In the genomic region with DNA sequence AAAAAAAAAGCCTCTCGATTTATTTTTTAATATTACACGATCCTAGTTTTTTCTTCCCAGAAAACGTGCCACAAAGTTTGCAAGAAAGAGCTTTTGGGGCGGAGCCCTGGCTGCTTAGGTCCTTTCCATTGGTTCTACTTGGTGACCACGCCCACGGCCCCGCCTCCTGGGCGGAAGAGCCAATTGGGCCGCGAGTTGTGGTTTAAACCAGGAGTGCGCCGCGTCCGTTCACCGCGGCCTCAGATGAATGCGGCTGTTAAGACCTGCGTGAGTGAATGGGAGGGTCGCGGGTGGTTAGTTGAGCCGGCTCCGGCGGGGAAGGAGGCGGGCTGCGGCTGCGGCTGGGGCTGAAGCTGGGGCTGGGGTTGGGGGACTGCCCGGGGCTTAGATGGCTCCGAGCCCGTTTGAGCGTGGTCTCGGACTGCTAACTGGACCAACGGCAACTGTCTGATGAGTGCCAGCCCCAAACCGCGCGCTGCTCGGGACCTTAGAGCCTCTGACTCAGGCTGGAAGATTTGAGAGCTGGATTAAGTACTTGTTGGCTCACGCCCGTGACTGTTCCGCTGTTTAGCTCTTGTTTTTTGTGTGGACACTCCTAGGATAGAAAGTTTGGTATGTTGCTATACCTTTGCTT, we compare ENCODE assay signal across 8 cellular contexts. TPM values are rescaled to one million over a fixed set of nuclear protein-coding genes. Genes with fewer than 3 reads are reported as not detected.
DNase-seq lines count a peak whose midpoint lies in the region; ATAC-seq, FAIRE-seq and TF ChIP-seq lines count a peak whose summit lies in the region.

A gene (plus strand): TSS at position 231 of the 634 bp plus-strand sequence. CDS start 458 bp downstream, outside the sequence.

- BruUV-seq in endothelial cell of umbilical vein (replicated peaks; lab: Mats Ljungman, UMichigan), result TSS peak; percentile 28

- dilution Hi-C loops in endothelial cell of umbilical vein (cut with MboI; ENCODE audit: extremely low pct_ligation_motif_present, low sequenced_read_pairs), result no loop called here

- no peaks in the 10 kb centered on the region for H3K9me1 ChIP-seq in endothelial cell of umbilical vein (replicated peaks; ENCODE audit: control insufficient read depth, extremely low read depth, insufficient read depth, low read length)

- peak; percentile 74 for TF ChIP-seq POLR2A in endothelial cell of umbilical vein (IDR thresholded peaks at IDR 0.05; ENCODE audit: low read depth, low read length)

- no peaks in the 10 kb centered on the region for H4K20me1 ChIP-seq in OCI-LY1 (ENCODE audit: insufficient read depth, low read length)
- no peaks in the 10 kb centered on the region for H4K20me1 ChIP-seq in endothelial cell of umbilical vein (replicated peaks; ENCODE audit: control insufficient read depth, extremely low read depth, insufficient read depth, low read length)

- no peaks in the 10 kb centered on the region for H3F3A ChIP-seq in OCI-LY1 (ENCODE audit: insufficient read depth, low read length)

- H3K4me1 ChIP-seq in HUES6 (ENCODE audit: control insufficient read depth, insufficient read depth, low read length), result peaks cover 22% of the 10 kb centered on the region
- peaks cover 75% of the 10 kb centered on the region for H3K4me1 ChIP-seq in OCI-LY1 (ENCODE audit: insufficient read depth, low read length, severe bottlenecking)
- peaks cover 58% of the 10 kb centered on the region for H3K4me1 ChIP-seq in endothelial cell of umbilical vein (ENCODE audit: control insufficient read depth, extremely low read depth, insufficient read depth, low read length)
- peaks cover 39% of the 10 kb centered on the region for H3K4me1 ChIP-seq in mononuclear cell (ENCODE audit: insufficient read depth, low read length)

- H3K4me3 ChIP-seq in HUES6 (ENCODE audit: low read depth, low read length) (peak within 1 kb of the TSS; percentile 97), OCI-LY1 (ENCODE audit: low read depth, low read length, poor library complexity, severe bottlenecking) (peak within 1 kb of the TSS; percentile 98), endothelial cell of umbilical vein (replicated peaks in 1 of 3; ENCODE audit: insufficient read depth in 1 of 3, low read depth in 1 of 3, low read length in 3 of 3) (peak within 1 kb of the TSS; percentile 70 to 95 (median 94)), mononuclear cell (ENCODE audit: low read length) (peak within 1 kb of the TSS; percentile 53)

- no peaks in the 10 kb centered on the region for H3K9me3 ChIP-seq in HUES6 (ENCODE audit: control insufficient read depth, insufficient read depth, low read depth, low read length)
- no peaks in the 10 kb centered on the region for H3K9me3 ChIP-seq in OCI-LY1 (ENCODE audit: low read length)
- no peaks in the 10 kb centered on the region for H3K9me3 ChIP-seq in endothelial cell of umbilical vein (replicated peaks; ENCODE audit: control insufficient read depth, insufficient read depth, low read length)
- H3K9me3 ChIP-seq in mononuclear cell (ENCODE audit: low read depth, low read length), result no peaks in the 10 kb centered on the region

- peaks cover 56% of the 10 kb centered on the region for H3K79me2 ChIP-seq in OCI-LY1 (ENCODE audit: insufficient read depth, low read length)
- peaks cover 58% of the 10 kb centered on the region for H3K79me2 ChIP-seq in endothelial cell of umbilical vein (ENCODE audit: control insufficient read depth, insufficient read depth, low read length)

- H3K9me2 ChIP-seq in OCI-LY1 (ENCODE audit: low read depth, low read length), result no peaks in the 10 kb centered on the region

- POLR2A ChIA-PET in endothelial cell of umbilical vein (lab: Charles Lee), result interaction anchor here (1.0 kb wide), 1 partner anchor 21 kb away, joined by 6 read pairs; no protein-coding TSS in a partner anchor

- H3K36me3 ChIP-seq in HUES6 (ENCODE audit: control insufficient read depth, insufficient read depth, low read length) (peaks cover 41% of the 10 kb centered on the region), OCI-LY1 (ENCODE audit: insufficient read depth, low read length) (peaks cover 49% of the 10 kb centered on the region; the same call in 1 of the 2 replicates), endothelial cell of umbilical vein (ENCODE audit: control insufficient read depth in 2 of 2, extremely low read depth in 1 of 2, insufficient read depth in 2 of 2, low read length in 2 of 2) (peaks cover 0 to 5% of the 10 kb centered on the region in 2 experiments)

- H3K4me2 ChIP-seq in OCI-LY1 (ENCODE audit: low read length) (peak within 1 kb of the TSS; percentile 92), endothelial cell of umbilical vein (ENCODE audit: insufficient read depth, low read length) (peak within 1 kb of the TSS; percentile 89)

- intact Hi-C loops in endothelial cell of umbilical vein (cut with micrococcal nuclease), result loop anchor here (2.0 kb wide), 1 partner anchor 29 kb away; no protein-coding TSS in a partner anchor

- H3K27me3 ChIP-seq in HUES6 (ENCODE audit: control insufficient read depth, insufficient read depth, low read length) (no peaks in the 10 kb centered on the region), OCI-LY1 (ENCODE audit: insufficient read depth, low read length) (no peaks in the 10 kb centered on the region), endothelial cell of umbilical vein (ENCODE audit: control insufficient read depth in 2 of 2, insufficient read depth in 2 of 2, low read length in 2 of 2) (no peaks in the 10 kb centered on the region), mononuclear cell (ENCODE audit: insufficient read depth, low read length) (no peaks in the 10 kb centered on the region)

- H2AFZ ChIP-seq in OCI-LY1 (ENCODE audit: low read length), result no peak within 1 kb of the TSS
- H2AFZ ChIP-seq in endothelial cell of umbilical vein (ENCODE audit: low read depth, low read length), result peak within 1 kb of the TSS; percentile 86

- peak; percentile 91 for DNase-seq in D341Med (ENCODE audit: low spot score)
- DNase-seq in activated CD8-positive, alpha-beta memory T cell treated with anti-CD3 and anti-CD28 coated beads, Interleukin-2, amount 50 U/mL, for 24 hours (ENCODE audit: extremely low read depth), result peak; percentile 71
- DNase-seq in endothelial cell of umbilical vein (ENCODE audit: low read depth, low spot score), result peak; percentile 99
- DNase-seq in stimulated activated CD8-positive, alpha-beta memory T cell treated with anti-CD3 and anti-CD28 coated beads, Interleukin-2, amount 100 ng/mL, for 48 hours (ENCODE audit: low read depth in 2 of 2), result peak; percentile 89 to 90

- peak; percentile 93 for FAIRE-seq in endothelial cell of umbilical vein (lab: Jason Lieb, UNC)

- ATAC-seq in GM21447 (IDR thresholded peaks at IDR 0.05; ENCODE audit: unreplicated experiment), result peak; percentile 60

- H3K27ac ChIP-seq in HUES6 (ENCODE audit: low read depth, low read length) (peak within 1 kb of the TSS; percentile 70; the same call in 1 of the 2 replicates), OCI-LY1 (ENCODE audit: low read depth, low read length, poor library complexity, severe bottlenecking) (peak within 1 kb of the TSS; percentile 93), endothelial cell of umbilical vein (ENCODE audit: insufficient read depth, low read depth, low read length) (peak within 1 kb of the TSS; percentile 71)

- CTCF ChIA-PET in endothelial cell of umbilical vein (lab: Charles Lee), result interaction anchor here (0.6 to 5.5 kb wide), 6 partner anchors 17 to 1214 kb away, joined by 3 to 54 read pairs (median 6); no protein-coding TSS in a partner anchor

- no peak for TF ChIP-seq CTCF in OCI-LY1 (IDR thresholded peaks at IDR 0.05; ENCODE audit: low read length)
- no peak for TF ChIP-seq CTCF in endothelial cell of umbilical vein (IDR thresholded peaks at IDR 0.05; ENCODE audit: extremely low read depth in 1 of 2, insufficient read depth in 1 of 2, low read depth in 1 of 2, low read length in 2 of 2)

- H3K9ac ChIP-seq in HUES6 (ENCODE audit: low read length), result peak within 1 kb of the TSS; percentile 83
- peak within 1 kb of the TSS; percentile 83 for H3K9ac ChIP-seq in OCI-LY1 (ENCODE audit: low read length)
- peak within 1 kb of the TSS; percentile 89 for H3K9ac ChIP-seq in endothelial cell of umbilical vein (replicated peaks; ENCODE audit: extremely low read depth, insufficient read depth, low read length)

TF ChIP-seq in endothelial cell of umbilical vein, 7 proteins besides CTCF, POLR2A, EP300 and RAD21:
- TF ChIP-seq EZH2 (IDR thresholded peaks at IDR 0.05; ENCODE audit: borderline replicate concordance, low read depth, low read length, severe bottlenecking) (no peak), POLR2AphosphoS5 (IDR thresholded peaks at IDR 0.05; ENCODE audit: insufficient read depth, low read depth, low read length) (peak; percentile 79), GATA2 (IDR thresholded peaks at IDR 0.05; ENCODE audit: insufficient read depth, insufficient read length, low read depth, low read length) (no peak)

RNA-seq across cellular contexts. Expression of the gene that starts here (rescaled TPM):
- total RNA-seq in endothelial cell of umbilical vein (139 and 140 TPM in 2 replicates), mononuclear cell (17.0 TPM)
- polyA plus RNA-seq in endothelial cell of umbilical vein, result 157 and 173 TPM in 2 replicates
- 355 and 421 TPM in 2 replicates for polyA plus RNA-seq in endothelial cell of umbilical vein (2011; cell fraction: cytosol; rRNA removed)
- 182 and 233 TPM in 2 replicates for polyA plus RNA-seq in endothelial cell of umbilical vein (2011; cell fraction: nucleus; rRNA removed)
- polyA plus RNA-seq in endothelial cell of umbilical vein (2012), result 83.1 and 154 TPM in 2 replicates
- polyA minus RNA-seq in endothelial cell of umbilical vein, result 43.8 and 47.2 TPM in 2 replicates
- polyA minus RNA-seq in endothelial cell of umbilical vein (2011; cell fraction: cytosol; rRNA and poly(A)+ RNA removed), result 57.7 TPM
- 18.0 and 28.6 TPM in 2 replicates for polyA minus RNA-seq in endothelial cell of umbilical vein (2011; cell fraction: nucleus; rRNA and poly(A)+ RNA removed)

Comparison
In these comparisons a context has a peak if more than half of its experiments do, and no peak if none do; other contexts are left out.
1. Peak in every context shown above with its lines: DNase-seq, ATAC-seq, H3K4me3 ChIP-seq and H3K27ac ChIP-seq.